ENCODE assay signal across 8 cellular contexts in genomic region chr11:118180300-118180703, GRCh38. TPM values are rescaled to one million over a fixed set of nuclear protein-coding genes. Genes with fewer than 3 reads are reported as not detected.
DNase-seq lines count a peak whose midpoint lies in the region; ATAC-seq and TF ChIP-seq lines count a peak whose summit lies in the region.

No MANE protein-coding gene starts in this region.

- peaks cover 0 to 5% (median 2%) of the 10 kb centered on the region in 4 donors for H3K4me1 ChIP-seq in right lobe of liver
- no peaks in the 10 kb centered on the region for H3K4me1 ChIP-seq in aorta (ENCODE audit: control insufficient read depth in 1 of 2, insufficient read depth in 2 of 2, low read length in 2 of 2)

- H3K27ac ChIP-seq in right lobe of liver (no peak overlapping the region), aorta (ENCODE audit: low read depth in 1 of 2, low read length in 2 of 2) (no peak overlapping the region)

- no peak for TF ChIP-seq POLR2A in right lobe of liver (IDR thresholded peaks at IDR 0.05)

- H3K4me3 ChIP-seq in right lobe of liver = no peak overlapping the region
- H3K4me3 ChIP-seq in aorta (ENCODE audit: low read length in 2 of 2) = no peak overlapping the region

- no peaks in the 10 kb centered on the region for H3K27me3 ChIP-seq in right lobe of liver
- no peaks in the 10 kb centered on the region for H3K27me3 ChIP-seq in aorta (ENCODE audit: control insufficient read depth in 1 of 2, insufficient read depth in 2 of 2, low read length in 1 of 2)

- intact Hi-C loops in right lobe of liver (cut with DNase I) = no loop called here
- intact Hi-C loops in aorta (cut with DNase I) = no loop called here

- no peaks in the 10 kb centered on the region for H3K36me3 ChIP-seq in right lobe of liver
- no peaks in the 10 kb centered on the region for H3K36me3 ChIP-seq in aorta (ENCODE audit: control insufficient read depth in 1 of 2, insufficient read depth in 2 of 2, low read length in 1 of 2)

- H3K9me3 ChIP-seq in right lobe of liver (no peaks in the 10 kb centered on the region), aorta (ENCODE audit: control insufficient read depth, low read length) (no peaks in the 10 kb centered on the region)

- ATAC-seq in right lobe of liver (peak in 1 of 4 donors; percentile 10), aorta (ENCODE audit: low FRiP score) (peak; percentile 69), HG03521 (IDR thresholded peaks at IDR 0.05; ENCODE audit: unreplicated experiment) (no peak), HG02970 (IDR thresholded peaks at IDR 0.05; ENCODE audit: low FRiP score, unreplicated experiment) (no peak)

- peak; percentile 14 for DNase-seq in stimulated activated CD4-positive, alpha-beta T cell treated with anti-CD3 and anti-CD28 coated beads, Interleukin-1b, Interleukin-23, amount 100 ng/mL, for 48 hours
- no peak for DNase-seq in stimulated activated CD4-positive, alpha-beta T cell treated with anti-CD3 and anti-CD28 coated beads, Interleukin-4, amount 100 ng/mL, for 1 hour
- DNase-seq in cerebellar cortex (ENCODE audit: low spot score) (peak; percentile 97), right lobe of liver (peak in 2 of 3 donors; percentile 43 to 45), aorta (no peak), NCI-H748 (lab: John Stamatoyannopoulos, UW; ENCODE audit: unreplicated experiment) (no peak)

- 33% methylated on average over 1 of the region's 11 CpGs for WGBS in right lobe of liver (ENCODE audit: insufficient coverage, low coverage, low lambda C conversion rate, missing lambda C conversion rate)
- 3 to 6% methylated on average over 11 of the region's 11 CpGs for WGBS in aorta, 2 donors

- no peak for TF ChIP-seq CTCF in right lobe of liver (IDR thresholded peaks at IDR 0.05)

RNA-seq across cellular contexts. Expression of gene SCN2B, which starts 3.9 kb away (rescaled TPM):
- not detected for total RNA-seq in right lobe of liver
- under 1 TPM in 1 of 2 donors, not detected in 1; 0.78 TPM for total RNA-seq in aorta
- not detected for polyA plus RNA-seq in aorta

RNA-seq across cellular contexts. Expression of gene SCN4B, which starts 27.7 kb away (rescaled TPM):
- under 1 TPM; 0.11 to 0.30 (median 0.23) TPM for total RNA-seq in right lobe of liver
- total RNA-seq in aorta = 10 to 100 TPM in 1 of 2 donors, 1 to 10 TPM in 1; 2.2 to 11.8 TPM
- polyA plus RNA-seq in aorta = under 1 TPM; 0.05 to 0.25 TPM

RNA-seq across cellular contexts. Expression of gene JAML, which starts 44.5 kb away (rescaled TPM):
- total RNA-seq in right lobe of liver = 1 to 10 TPM; 1.5 to 9.1 (median 3.2) TPM
- total RNA-seq in aorta = 10 to 100 TPM in 1 of 2 donors, 1 to 10 TPM in 1; 8.0 to 29.5 TPM
- polyA plus RNA-seq in aorta = 1 to 10 TPM; 1.8 to 4.0 TPM

Comparison
In these comparisons a context has a peak if more than half of its experiments do, and no peak if none do; other contexts are left out.
1. DNase-seq: peak in stimulated activated CD4-positive, alpha-beta T cell treated with anti-CD3 and anti-CD28 coated beads, Interleukin-1b, Interleukin-23, amount 100 ng/mL, for 48 hours (single experiment), cerebellar cortex (single experiment) and right lobe of liver (2 of 3); none in stimulated activated CD4-positive, alpha-beta T cell treated with anti-CD3 and anti-CD28 coated beads, Interleukin-4, amount 100 ng/mL, for 1 hour (single experiment), aorta (0 of 2) and NCI-H748 (single experiment).